ENCODE assay signal across 20 cellular contexts in genomic region chr3:72133329-72134011, GRCh38.
DNase-seq lines count a peak whose midpoint lies in the region; ATAC-seq and TF ChIP-seq lines count a peak whose summit lies in the region.
"Had no signal": no experiment of that assay in that cellular context is flagged by ENCODE, and none has a peak within 500 bp of the region (broad histone marks: within the 10 kb centered on the region; RNA-seq: fewer than 3 reads in every experiment).

No MANE protein-coding gene starts in this region.

- H3K4me3 ChIP-seq in right lobe of liver (no peak overlapping the region), testis (no peak overlapping the region)
- H3K4me3 ChIP-seq: BLaER1 treated with 17β-estradiol and CSF1 and Interleukin-3, amounts not matched to agents 10 nM and 100 nM; GM12878; GM23338; SJCRH30 had no signal

- H3K9me3 Mint-ChIP-seq in activated CD4-positive, alpha-beta T cell treated with anti-CD3 and anti-CD28 coated beads, Interleukin-2, amount 10 ng/mL, durations not matched to agents 24 days and 14 days = peaks cover 6% of the 10 kb centered on the region
- H3K9me3 Mint-ChIP-seq in HFFc6 = no peaks in the 10 kb centered on the region
- H3K9me3 Mint-ChIP-seq: GM23338 had no signal

- no peak overlapping the region for H3K4me3 Mint-ChIP-seq in activated CD4-positive, alpha-beta T cell treated with anti-CD3 and anti-CD28 coated beads, Interleukin-2, amount 10 ng/mL, durations not matched to agents 24 days and 14 days
- H3K4me3 Mint-ChIP-seq in HFFc6 = no peak overlapping the region
- H3K4me3 Mint-ChIP-seq: CD4-positive, alpha-beta memory T cell; GM23338 had no signal

- DNase-seq in activated CD4-positive, alpha-beta T cell treated with anti-CD3 and anti-CD28 coated beads, Interleukin-2, amount 10 ng/mL, durations not matched to agents 24 days and 14 days = no peak
- DNase-seq in activated CD4-positive, alpha-beta T cell treated with anti-CD3 and anti-CD28 coated beads, Interleukin-2, amount 50 U/mL, for 48 hours = no peak
- DNase-seq in astrocyte of the hippocampus (ENCODE audit: low read depth, low spot score) = peak; percentile 28
- DNase-seq in right lobe of liver = peak in 2 of 3 donors; percentile 55 to 67
- DNase-seq in testis = peak; percentile 43
- DNase-seq in NCI-H1092 treated with DMSO at 0.1 percent for 48 hours (lab: John Stamatoyannopoulos, UW) = no peak
- no peak for DNase-seq in HFFc6
- no peak for DNase-seq in NCI-H774 (lab: John Stamatoyannopoulos, UW)
- DNase-seq: 8988T; CD4-positive, alpha-beta memory T cell; DND-41; HCEC 1CT; NCI-H1105 treated with DMSO at 0.1 percent for 48 hours; NCI-H2029 treated with DMSO at 0.1 percent for 48 hours; NCI-H345; NCI-H524 treated with DMSO at 0.1 percent for 48 hours; SJCRH30 had no signal

- H3K9me3 ChIP-seq in right lobe of liver (no peaks in the 10 kb centered on the region), testis (no peaks in the 10 kb centered on the region)
- H3K9me3 ChIP-seq: SJCRH30 had no signal

- TF ChIP-seq POLR2A in right lobe of liver (IDR thresholded peaks at IDR 0.05) (no peak), testis (IDR thresholded peaks at IDR 0.05) (no peak)

- peaks cover 34% of the 10 kb centered on the region for H3K4me1 Mint-ChIP-seq in activated CD4-positive, alpha-beta T cell treated with anti-CD3 and anti-CD28 coated beads, Interleukin-2, amount 10 ng/mL, durations not matched to agents 24 days and 14 days
- H3K4me1 Mint-ChIP-seq in HFFc6 (ENCODE audit: low read depth) = no peaks in the 10 kb centered on the region; the same call in 1 of the 2 replicates

- H3K27ac ChIP-seq in right lobe of liver (peak overlapping the region in 1 of 3 donors; percentile 5), testis (no peak overlapping the region)
- H3K27ac ChIP-seq: BLaER1 treated with 17β-estradiol and CSF1 and Interleukin-3, amounts not matched to agents 10 nM and 100 nM; SJCRH30 had no signal

- TF ChIP-seq CTCF in right lobe of liver (IDR thresholded peaks at IDR 0.05) (no peak), testis (IDR thresholded peaks at IDR 0.05) (no peak), HFFc6 (IDR thresholded peaks at IDR 0.05) (no peak)

- no peaks in the 10 kb centered on the region for H3K36me3 Mint-ChIP-seq in activated CD4-positive, alpha-beta T cell treated with anti-CD3 and anti-CD28 coated beads, Interleukin-2, amount 10 ng/mL, durations not matched to agents 24 days and 14 days (ENCODE audit: low read depth)
- no peaks in the 10 kb centered on the region for H3K36me3 Mint-ChIP-seq in HFFc6 (ENCODE audit: low read depth)
- H3K36me3 Mint-ChIP-seq: CD4-positive, alpha-beta memory T cell had no signal

- H3K27me3 Mint-ChIP-seq in activated CD4-positive, alpha-beta T cell treated with anti-CD3 and anti-CD28 coated beads, Interleukin-2, amount 10 ng/mL, durations not matched to agents 24 days and 14 days = no peaks in the 10 kb centered on the region
- H3K27me3 Mint-ChIP-seq in HFFc6 (ENCODE audit: insufficient read depth) = peaks cover 44% of the 10 kb centered on the region

- peak; percentile 69 to 84 (median 80) for ATAC-seq in right lobe of liver
- ATAC-seq: GM12878, GM23338 had no signal

- no peaks in the 10 kb centered on the region for H3K36me3 ChIP-seq in right lobe of liver
- no peaks in the 10 kb centered on the region for H3K36me3 ChIP-seq in testis (ENCODE audit: low read depth, missing control alignments)
- H3K36me3 ChIP-seq: BLaER1 treated with 17β-estradiol and CSF1 and Interleukin-3, amounts not matched to agents 10 nM and 100 nM; SJCRH30 had no signal

- peak overlapping the region; percentile 34 for H3K27ac Mint-ChIP-seq in activated CD4-positive, alpha-beta T cell treated with anti-CD3 and anti-CD28 coated beads, Interleukin-2, amount 10 ng/mL, durations not matched to agents 24 days and 14 days
- H3K27ac Mint-ChIP-seq in HFFc6 = no peak overlapping the region
- H3K27ac Mint-ChIP-seq: CD4-positive, alpha-beta memory T cell; GM23338 had no signal

- H3K4me1 ChIP-seq in right lobe of liver (peaks cover 0 to 15% (median 3%) of the 10 kb centered on the region in 4 donors), testis (no peaks in the 10 kb centered on the region)
- H3K4me1 ChIP-seq: SJCRH30 had no signal

- intact Hi-C loops in activated CD4-positive, alpha-beta T cell treated with anti-CD3 and anti-CD28 coated beads, Interleukin-2, amount 10 ng/mL, durations not matched to agents 24 days and 14 days (cut with micrococcal nuclease) = loop anchor here (2.0 to 10.0 kb wide), 3 partner anchors 33 to 409 kb away; partner anchors contain the start of gene EIF4E3
- intact Hi-C loops in right lobe of liver (cut with DNase I) (no loop called here), testis (cut with DNase I; ENCODE audit: low total_unique reads) (no loop called here)

- no peaks in the 10 kb centered on the region for H3K27me3 ChIP-seq in right lobe of liver
- H3K27me3 ChIP-seq in testis = no peaks in the 10 kb centered on the region
- H3K27me3 ChIP-seq: BLaER1 treated with 17β-estradiol and CSF1 and Interleukin-3, amounts not matched to agents 10 nM and 100 nM; SJCRH30 had no signal

- WGBS in right lobe of liver (ENCODE audit: insufficient coverage, low coverage, low lambda C conversion rate, missing lambda C conversion rate) = 57% methylated on average over 4 of the region's 7 CpGs
- WGBS in testis, 2 donors = 81 to 83% methylated on average over 7 of the region's 7 CpGs

Comparison
In these comparisons a context has a peak if more than half of its experiments do, and no peak if none do; other contexts are left out.
1. DNase-seq: peak in astrocyte of the hippocampus (single experiment), right lobe of liver (2 of 3) and testis (single experiment); none in activated CD4-positive, alpha-beta T cell treated with anti-CD3 and anti-CD28 coated beads, Interleukin-2, amount 10 ng/mL, durations not matched to agents 24 days and 14 days (single experiment), activated CD4-positive, alpha-beta T cell treated with anti-CD3 and anti-CD28 coated beads, Interleukin-2, amount 50 U/mL, for 48 hours (0 of 2), NCI-H1092 treated with DMSO at 0.1 percent for 48 hours (single experiment), HFFc6 (single experiment) and NCI-H774 (single experiment).